Comparison of ENCODE assay signal across 8 cellular contexts in the genomic region with DNA sequence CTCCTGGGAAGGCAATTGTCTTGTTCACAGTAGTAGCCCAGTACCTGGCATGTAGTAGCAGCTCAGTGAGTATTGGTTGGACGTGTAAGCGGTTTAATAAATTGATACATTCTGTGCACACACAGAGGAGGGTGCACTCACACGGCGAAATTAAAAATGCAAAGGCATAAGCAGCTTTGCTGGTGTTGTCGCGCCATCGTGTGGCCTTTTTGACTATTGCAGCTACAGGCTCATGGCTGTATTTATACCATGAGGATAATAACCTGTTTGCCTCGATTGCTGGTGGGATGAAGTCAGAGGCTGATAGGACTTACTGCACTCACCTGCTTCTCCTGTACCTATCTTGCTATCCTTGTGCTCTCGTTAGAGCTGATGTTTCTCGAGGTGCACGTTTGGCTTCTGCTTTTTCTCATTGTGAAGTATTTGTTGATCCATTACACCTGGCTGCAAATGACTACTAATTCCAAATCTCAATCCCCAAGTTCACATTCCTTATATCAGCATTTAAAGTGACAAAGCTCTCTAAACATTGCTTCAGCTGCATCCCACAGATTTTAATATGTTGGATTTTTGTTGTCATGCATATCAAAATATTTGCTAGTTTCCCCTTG.
DNase-seq lines count a peak whose midpoint lies in the region; ATAC-seq, FAIRE-seq and TF ChIP-seq lines count a peak whose summit lies in the region.

No MANE protein-coding gene starts in this region.

- H3K23me2 ChIP-seq in H1 (ENCODE audit: low read depth, low read length): no peaks in the 10 kb centered on the region

- peak overlapping the region; percentile 86; the same call in 1 of the 2 replicates for H2AFZ ChIP-seq in H1 (ENCODE audit: low read length)

- no peaks in the 10 kb centered on the region for H3K4me1 ChIP-seq in H1 (replicated peaks in 1 of 4; ENCODE audit: control insufficient read depth in 3 of 4, insufficient read depth in 4 of 4, low read length in 3 of 4)

- no peaks in the 10 kb centered on the region for H3K36me3 Mint-ChIP-seq in stimulated activated memory B cell treated with anti-CD40 and anti-IgM and Interleukin-4, amounts not matched to agents 10 μg/mL and 1 μg/mL and 100 μg/mL, for 72 hours

- H3K27me3 Mint-ChIP-seq in stimulated activated memory B cell treated with anti-CD40 and anti-IgM and Interleukin-4, amounts not matched to agents 10 μg/mL and 1 μg/mL and 100 μg/mL, for 72 hours: peaks cover 6% of the 10 kb centered on the region

- H3K4ac ChIP-seq in H1 (replicated peaks; ENCODE audit: insufficient read length, low read depth, low read length): no peak overlapping the region

- H3K18ac ChIP-seq in H1 (ENCODE audit: extremely low read depth, low read length): no peak overlapping the region

- H2BK15ac ChIP-seq in H1 (ENCODE audit: low read length): no peak overlapping the region

- ATAC-seq in GM18870 (IDR thresholded peaks at IDR 0.05; ENCODE audit: unreplicated experiment): peak; percentile 71
- ATAC-seq in HG03378 (IDR thresholded peaks at IDR 0.05; ENCODE audit: unreplicated experiment): peak; percentile 90
- peak; percentile 45 for ATAC-seq in stimulated activated memory B cell treated with anti-CD40 and anti-IgM and Interleukin-4, amounts not matched to agents 10 μg/mL and 1 μg/mL and 100 μg/mL, for 72 hours

- no peak overlapping the region for H4K5ac ChIP-seq in H1 (ENCODE audit: insufficient read length, low read depth, low read length)

- no peak overlapping the region for H3K27ac Mint-ChIP-seq in stimulated activated memory B cell treated with anti-CD40 and anti-IgM and Interleukin-4, amounts not matched to agents 10 μg/mL and 1 μg/mL and 100 μg/mL, for 72 hours

- H3K9me3 Mint-ChIP-seq in stimulated activated memory B cell treated with anti-CD40 and anti-IgM and Interleukin-4, amounts not matched to agents 10 μg/mL and 1 μg/mL and 100 μg/mL, for 72 hours: peaks cover 13% of the 10 kb centered on the region

- POLR2A ChIA-PET in H1 (lab: Charles Lee; ENCODE audit: partially characterized antibody): no interaction called here

- no peak overlapping the region for H4K91ac ChIP-seq in H1 (replicated peaks; ENCODE audit: insufficient read length, low read length)

- CTCF ChIA-PET in H1 (lab: Charles Lee; ENCODE audit: partially characterized antibody): interaction anchor here (0.6 to 6.4 kb wide), 38 partner anchors 8 to 666 kb away, joined by 3 to 111 read pairs (median 4); no protein-coding TSS in a partner anchor

- H4K8ac ChIP-seq in H1 (ENCODE audit: extremely low read depth, insufficient read depth, low read length): no peak overlapping the region

- peak; percentile 82 for FAIRE-seq in H1 (lab: Jason Lieb, UNC)

- no peak overlapping the region for H3K14ac ChIP-seq in H1 (ENCODE audit: insufficient read length)

- 0 out of 2 replicates have a peak overlapping the region, but pooled peaks have one; percentile 72 for H2BK20ac ChIP-seq in H1 (ENCODE audit: low read length)

- peaks cover 6% of the 10 kb centered on the region for H3K4me1 Mint-ChIP-seq in stimulated activated memory B cell treated with anti-CD40 and anti-IgM and Interleukin-4, amounts not matched to agents 10 μg/mL and 1 μg/mL and 100 μg/mL, for 72 hours

- peak; percentile 99 to 100 for TF ChIP-seq RAD21 in H1 (IDR thresholded peaks at IDR 0.05 in 1 of 2, conservative IDR thresholded peaks at IDR 0.05 in 1 of 2; ENCODE audit: low read depth in 2 of 2, low read length in 2 of 2)

- H3K79me2 ChIP-seq in H1 (ENCODE audit: control insufficient read depth in 1 of 2, insufficient read depth in 2 of 2, low read length in 2 of 2): no peaks in the 10 kb centered on the region

- no peak overlapping the region for H2BK120ac ChIP-seq in H1 (replicated peaks; ENCODE audit: low read depth, low read length)

- H4K20me1 ChIP-seq in H1 (replicated peaks in 1 of 2; ENCODE audit: control insufficient read depth in 1 of 2, insufficient read depth in 2 of 2, low read length in 2 of 2): no peaks in the 10 kb centered on the region

- no peaks in the 10 kb centered on the region; a peak in 1 of 7 replicates for H3K27me3 ChIP-seq in H1 (replicated peaks in 1 of 4; ENCODE audit: control insufficient read depth in 3 of 4, extremely low read depth in 1 of 4, insufficient read depth in 3 of 4, low read length in 3 of 4)

- H2BK12ac ChIP-seq in H1 (ENCODE audit: low read depth, low read length): no peak overlapping the region

- peak overlapping the region; percentile 11 for H3K4me3 Mint-ChIP-seq in stimulated activated memory B cell treated with anti-CD40 and anti-IgM and Interleukin-4, amounts not matched to agents 10 μg/mL and 1 μg/mL and 100 μg/mL, for 72 hours

- peaks cover 11 to 12% of the 10 kb centered on the region in 2 experiments; a peak in 3 of 4 replicates for H3K9me3 ChIP-seq in H1 (ENCODE audit: insufficient read depth in 2 of 2, low read depth in 1 of 2, low read length in 1 of 2)

- H3K56ac ChIP-seq in H1 (replicated peaks; ENCODE audit: insufficient read length, low read depth, low read length): no peak overlapping the region

- TF ChIP-seq POLR2A in H1 (IDR thresholded peaks at IDR 0.05; ENCODE audit: control extremely low read depth in 1 of 2, low read depth in 2 of 2, low read length in 2 of 2): no peak

- H3K23ac ChIP-seq in H1 (ENCODE audit: insufficient read length): no peak overlapping the region

- H3K4me2 ChIP-seq in H1 (ENCODE audit: insufficient read depth in 1 of 2, low read depth in 2 of 2, low read length in 2 of 2): no peak overlapping the region

- no peak overlapping the region for H3K4me3 ChIP-seq in H1 (ENCODE audit: extremely low read depth in 1 of 4, insufficient read depth in 2 of 4, low read depth in 3 of 4, low read length in 4 of 4)

- H3K79me1 ChIP-seq in H1 (ENCODE audit: low read depth, low read length): no peaks in the 10 kb centered on the region

- H2AK5ac ChIP-seq in H1 (ENCODE audit: low read depth, low read length): no peak overlapping the region

- H3K9ac ChIP-seq in H1 (replicated peaks in 1 of 4; ENCODE audit: extremely low read depth in 1 of 4, low read depth in 3 of 4, low read length in 3 of 4): no peak overlapping the region

- H3K36me3 ChIP-seq in H1 (ENCODE audit: control insufficient read depth in 2 of 4, insufficient read depth in 4 of 4, low read length in 3 of 4): no peaks in the 10 kb centered on the region

- 9% methylated on average over 11 of the region's 11 CpGs; no CpG with 5 or more reads in 1 of the 2 experiments for WGBS in H1 (ENCODE audit: extremely low coverage in 1 of 2, insufficient coverage in 1 of 2, insufficient read length in 1 of 2, insufficient replicate concordance in 2 of 2, low coverage in 1 of 2, low lambda C conversion rate in 2 of 2, missing lambda C conversion rate in 1 of 2), 2 experiments

- TF ChIP-seq CTCF in H1 (IDR thresholded peaks at IDR 0.05; ENCODE audit: control extremely low read depth in 1 of 3, insufficient read depth in 1 of 3, low read depth in 1 of 3, low read length in 3 of 3): peak; percentile 70 to 96 (median 92)

- no peak overlapping the region for H2BK5ac ChIP-seq in H1 (ENCODE audit: low read depth, low read length)

- no peak overlapping the region for H3K27ac ChIP-seq in H1 (ENCODE audit: low read depth, low read length)

- DNase-seq in AML-193 (lab: John Stamatoyannopoulos, UW) (peak; percentile 60 to 65), NCI-H69 (lab: John Stamatoyannopoulos, UW) (peak; percentile 68), H1 (ENCODE audit: low read depth in 1 of 2, low spot score in 2 of 2) (peak in 1 of 2 experiments; percentile 92), midbrain (lab: John Stamatoyannopoulos, UW) (peak; percentile 82)
- peak; percentile 61 to 64 for DNase-seq in activated CD4-positive, alpha-beta T cell treated with anti-CD3 and anti-CD28 coated beads, Interleukin-2, amount 50 U/mL, for 4 hours

- TF ChIP-seq EP300 in H1 (IDR thresholded peaks at IDR 0.05; ENCODE audit: borderline replicate concordance in 1 of 2, low read depth in 2 of 2, low read length in 2 of 2): no peak

TF ChIP-seq in H1, 55 proteins besides CTCF, POLR2A, EP300 and RAD21:
- TF ChIP-seq YY1 (IDR thresholded peaks at IDR 0.05; ENCODE audit: low read depth, low read length): no peak
- TF ChIP-seq CTBP2 (IDR thresholded peaks at IDR 0.05; ENCODE audit: borderline replicate concordance, insufficient read depth, insufficient read length, low read length): no peak
